ENCODE assay signal across 21 cellular contexts in genomic region chrX:85994787-85995186, GRCh38.
"Had no signal": no experiment of that assay in that cellular context is flagged by ENCODE, and none has a peak within 500 bp of the region (broad histone marks: within the 10 kb centered on the region; RNA-seq: fewer than 3 reads in every experiment).

No MANE protein-coding gene starts in this region.

- H3K4me3 ChIP-seq: breast epithelium, ovary, psoas muscle, SK-N-MC, skin epidermis, suprapubic skin had no signal

- H3K27me3 ChIP-seq: ovary, suprapubic skin had no signal

- DNase-seq: activated CD4-positive, alpha-beta T cell treated with anti-CD3 and anti-CD28 coated beads, Interleukin-2, amount 50 U/mL, for 1 hour; activated CD8-positive, alpha-beta memory T cell treated with anti-CD3 and anti-CD28 coated beads, Interleukin-2, amount 50 U/mL, for 4 hours; activated naive CD4-positive, alpha-beta T cell treated with anti-CD3 and anti-CD28 coated beads for 36 hours; activated T-cell treated with anti-CD3 and anti-CD28 coated beads, Interleukin-2, amount 50 U/mL, for 4 hours; effector CD8-positive, alpha-beta T cell; head of caudate nucleus; mesendoderm; naive thymus-derived CD8-positive, alpha-beta T cell; ovary; psoas muscle; right cardiac atrium; stimulated activated naive CD8-positive, alpha-beta T cell treated with anti-CD3 and anti-CD28 coated beads, Interleukin-15, amount 100 ng/mL, for 72 hours; T-helper 1 cell; T1000 had no signal

- H3K9me3 ChIP-seq: breast epithelium, ovary, psoas muscle, suprapubic skin had no signal

- H3K27ac ChIP-seq: breast epithelium, ovary, psoas muscle, SK-N-MC, skin epidermis, suprapubic skin had no signal

- H3K4me3 Mint-ChIP-seq: activated naive CD4-positive, alpha-beta T cell treated with anti-CD3 and anti-CD28 coated beads for 36 hours; activated T-cell treated with anti-CD3 and anti-CD28 coated beads, Interleukin-2, amount 50 U/mL, for 4 hours; dendritic cell treated with granulocyte-macrophage colony-stimulating factor and Interleukin-4, amounts not matched to agents 40 ng/mL and 50 ng/mL, for 4 days; naive thymus-derived CD8-positive, alpha-beta T cell; stimulated activated naive CD8-positive, alpha-beta T cell treated with anti-CD3 and anti-CD28 coated beads, Interleukin-15, amount 100 ng/mL, for 72 hours; type B pancreatic cell had no signal

- H3K36me3 Mint-ChIP-seq: type B pancreatic cell had no signal

- H3K36me3 ChIP-seq: breast epithelium, ovary, suprapubic skin had no signal

- H3K27ac Mint-ChIP-seq: activated naive CD4-positive, alpha-beta T cell treated with anti-CD3 and anti-CD28 coated beads for 36 hours; dendritic cell treated with granulocyte-macrophage colony-stimulating factor and Interleukin-4, amounts not matched to agents 40 ng/mL and 50 ng/mL, for 4 days; type B pancreatic cell had no signal

- ATAC-seq: activated CD4-positive, CD25-positive, alpha-beta regulatory T cell treated with anti-CD3 and anti-CD28 coated beads, Interleukin-2, amount 50 U/mL, for 24 hours; activated T-cell treated with anti-CD3 and anti-CD28 coated beads, Interleukin-2, amount 50 U/mL, for 4 hours; naive thymus-derived CD8-positive, alpha-beta T cell; right cardiac atrium; stimulated activated naive CD8-positive, alpha-beta T cell treated with anti-CD3 and anti-CD28 coated beads, Interleukin-15, amount 100 ng/mL, for 72 hours had no signal

- H3K27me3 Mint-ChIP-seq: dendritic cell treated with granulocyte-macrophage colony-stimulating factor and Interleukin-4, amounts not matched to agents 40 ng/mL and 50 ng/mL, for 4 days; naive thymus-derived CD8-positive, alpha-beta T cell; stimulated activated naive CD8-positive, alpha-beta T cell treated with anti-CD3 and anti-CD28 coated beads, Interleukin-15, amount 100 ng/mL, for 72 hours; type B pancreatic cell had no signal

- H3K4me1 ChIP-seq: breast epithelium, psoas muscle had no signal

- H3K9me3 Mint-ChIP-seq: activated naive CD4-positive, alpha-beta T cell treated with anti-CD3 and anti-CD28 coated beads for 36 hours; dendritic cell treated with granulocyte-macrophage colony-stimulating factor and Interleukin-4, amounts not matched to agents 40 ng/mL and 50 ng/mL, for 4 days; naive thymus-derived CD8-positive, alpha-beta T cell; stimulated activated naive CD8-positive, alpha-beta T cell treated with anti-CD3 and anti-CD28 coated beads, Interleukin-15, amount 100 ng/mL, for 72 hours; type B pancreatic cell had no signal
